8 cellular contexts compared by ENCODE assay signal in the genomic region with DNA sequence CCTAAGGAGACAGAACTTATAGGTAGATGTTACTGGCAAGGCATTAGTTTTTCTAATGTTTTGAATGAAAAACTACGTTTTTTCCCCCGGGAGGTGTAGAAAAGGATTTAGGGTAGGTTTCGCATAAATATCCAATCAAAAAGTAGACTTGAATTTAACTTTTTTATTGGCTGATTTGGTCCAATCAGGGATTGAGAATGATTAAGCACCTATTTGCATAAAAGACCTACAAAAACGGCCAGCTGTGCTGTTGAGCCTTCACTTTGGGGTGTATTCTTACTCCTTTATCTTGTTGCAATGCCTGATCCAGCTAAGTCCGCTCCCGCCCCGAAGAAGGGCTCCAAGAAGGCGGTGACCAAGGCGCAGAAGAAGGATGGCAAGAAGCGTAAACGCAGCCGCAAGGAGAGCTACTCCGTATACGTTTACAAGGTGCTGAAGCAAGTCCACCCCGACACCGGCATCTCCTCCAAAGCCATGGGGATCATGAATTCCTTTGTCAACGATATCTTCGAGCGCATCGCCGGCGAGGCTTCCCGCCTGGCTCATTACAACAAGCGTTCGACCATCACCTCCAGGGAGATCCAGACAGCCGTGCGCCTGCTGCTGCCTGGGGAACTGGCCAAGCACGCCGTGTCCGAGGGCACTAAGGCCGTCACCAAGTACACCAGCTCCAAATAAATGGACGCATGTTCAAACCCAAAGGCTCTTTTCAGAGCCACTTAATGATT.
A peak's percentile ranks its signal among the peaks of the same experiment; 100 is the strongest.
DNase-seq lines count a peak whose midpoint lies in the region; ATAC-seq lines count a peak whose summit lies in the region.

No MANE protein-coding gene starts in this region.

- no peaks in the 10 kb centered on the region for H3K9me3 Mint-ChIP-seq in activated naive CD8-positive, alpha-beta T cell treated with anti-CD3 and anti-CD28 coated beads for 36 hours

- peaks cover 32% of the 10 kb centered on the region for H3K4me1 Mint-ChIP-seq in activated naive CD8-positive, alpha-beta T cell treated with anti-CD3 and anti-CD28 coated beads for 36 hours

- peak; percentile 74 for DNase-seq in COLO829 (ENCODE audit: low spot score)
- DNase-seq in KG1 (lab: John Stamatoyannopoulos, UW) = peak; percentile 75
- DNase-seq in SIG-M5 treated with dmso at 0.1 percent for 504 hours (lab: John Stamatoyannopoulos, UW; ENCODE audit: unreplicated experiment) = peak; percentile 96
- peak; percentile 76 for DNase-seq in activated naive CD8-positive, alpha-beta T cell treated with anti-CD3 and anti-CD28 coated beads for 36 hours
- no peak for DNase-seq in Right ventricle myocardium superior
- DNase-seq in pons (ENCODE audit: low spot score) = peak; percentile 84
- DNase-seq in NCI-H82 (lab: John Stamatoyannopoulos, UW) = no peak

- H3K27ac Mint-ChIP-seq in activated naive CD8-positive, alpha-beta T cell treated with anti-CD3 and anti-CD28 coated beads for 36 hours = peak overlapping the region; percentile 100

- peak overlapping the region; percentile 89 for H3K4me3 Mint-ChIP-seq in activated naive CD8-positive, alpha-beta T cell treated with anti-CD3 and anti-CD28 coated beads for 36 hours

- intact Hi-C loops in Right ventricle myocardium superior (cut with DNase I) = no loop called here

- no peaks in the 10 kb centered on the region for H3K27me3 Mint-ChIP-seq in activated naive CD8-positive, alpha-beta T cell treated with anti-CD3 and anti-CD28 coated beads for 36 hours

- peak; percentile 44 for ATAC-seq in GM21423 (IDR thresholded peaks at IDR 0.05; ENCODE audit: unreplicated experiment)
- ATAC-seq in Right ventricle myocardium superior (ENCODE audit: poor library complexity) = peak; percentile 67

- H3K36me3 Mint-ChIP-seq in activated naive CD8-positive, alpha-beta T cell treated with anti-CD3 and anti-CD28 coated beads for 36 hours = peaks cover 4% of the 10 kb centered on the region

Comparison
In these comparisons a context has a peak if more than half of its experiments do, and no peak if none do; other contexts are left out.
1. DNase-seq: peak in COLO829 (single experiment), KG1 (single experiment), SIG-M5 treated with dmso at 0.1 percent for 504 hours (single experiment), activated naive CD8-positive, alpha-beta T cell treated with anti-CD3 and anti-CD28 coated beads for 36 hours (single experiment) and pons (single experiment); none in Right ventricle myocardium superior (single experiment) and NCI-H82 (single experiment).